Comparison of ENCODE assay signal across 20 cellular contexts in genomic region chr1:183946309-183946591, GRCh38.
DNase-seq lines count a peak whose midpoint lies in the region; ATAC-seq, FAIRE-seq and TF ChIP-seq lines count a peak whose summit lies in the region.
"Had no signal": no experiment of that assay in that cellular context is flagged by ENCODE, and none has a peak within 500 bp of the region (broad histone marks: within the 10 kb centered on the region; RNA-seq: fewer than 3 reads in every experiment).

No MANE protein-coding gene starts in this region.

- no peaks in the 10 kb centered on the region for H4K20me1 ChIP-seq in GM23338 (replicated peaks; ENCODE audit: insufficient read depth)
- no peaks in the 10 kb centered on the region for H4K20me1 ChIP-seq in neural progenitor cell (ENCODE audit: low read depth)

- no peak overlapping the region for H2AFZ ChIP-seq in GM23338
- no peak overlapping the region for H2AFZ ChIP-seq in neural progenitor cell (replicated peaks)

- H3K4me2 ChIP-seq in GM23338, result peak overlapping the region; percentile 25; the same call in 1 of the 2 replicates
- H3K4me2 ChIP-seq in neural progenitor cell, result peak overlapping the region; percentile 72

- no peak for FAIRE-seq in urothelium cell line (lab: Jason Lieb, UNC)
- FAIRE-seq: A204.1, G401.6, GM12891 had no signal

- TF ChIP-seq CTCF in GM23338 (conservative IDR thresholded peaks at IDR 0.05; ENCODE audit: low read depth in 2 of 2) (no peak), dorsolateral prefrontal cortex (IDR thresholded peaks at IDR 0.05 in 54 of 56, conservative IDR thresholded peaks at IDR 0.05 in 2 of 56; ENCODE audit: low read depth in 1 of 56, partially characterized antibody in 56 of 56) (no peak), neural progenitor cell (IDR thresholded peaks at IDR 0.05) (no peak)

- H3K9me3 Mint-ChIP-seq in GM23338 (no peaks in the 10 kb centered on the region), neural progenitor cell (peaks cover 27% of the 10 kb centered on the region)
- no peaks in the 10 kb centered on the region for H3K9me3 Mint-ChIP-seq in activated naive CD4-positive, alpha-beta T cell treated with anti-CD3 and anti-CD28 coated beads for 36 hours
- H3K9me3 Mint-ChIP-seq in activated CD4-positive, alpha-beta memory T cell treated with anti-CD3 and anti-CD28 coated beads, Interleukin-2, amount 10 ng/mL, durations not matched to agents 7 days and 5 days, result peaks cover 5% of the 10 kb centered on the region
- H3K9me3 Mint-ChIP-seq: HFFc6, IgD-negative memory B cell had no signal

- H3K36me3 Mint-ChIP-seq in GM23338 (ENCODE audit: low read depth), result no peaks in the 10 kb centered on the region
- H3K36me3 Mint-ChIP-seq in neural progenitor cell, result peaks cover 41% of the 10 kb centered on the region
- no peaks in the 10 kb centered on the region for H3K36me3 Mint-ChIP-seq in activated naive CD4-positive, alpha-beta T cell treated with anti-CD3 and anti-CD28 coated beads for 36 hours (ENCODE audit: low read depth)
- peaks cover 7% of the 10 kb centered on the region for H3K36me3 Mint-ChIP-seq in activated CD4-positive, alpha-beta memory T cell treated with anti-CD3 and anti-CD28 coated beads, Interleukin-2, amount 10 ng/mL, durations not matched to agents 7 days and 5 days (ENCODE audit: low read depth)
- H3K36me3 Mint-ChIP-seq: IgD-negative memory B cell had no signal

- H3K36me3 ChIP-seq in GM23338 (ENCODE audit: insufficient read depth) (no peaks in the 10 kb centered on the region), neural progenitor cell (peaks cover 7% of the 10 kb centered on the region)

- no peaks in the 10 kb centered on the region for H3K9me2 ChIP-seq in GM23338 (ENCODE audit: insufficient read depth)

- H3F3A ChIP-seq in GM23338 (replicated peaks; ENCODE audit: low read depth), result no peaks in the 10 kb centered on the region
- H3F3A ChIP-seq in neural progenitor cell (ENCODE audit: low read depth), result peaks cover 46% of the 10 kb centered on the region

- H3K79me2 ChIP-seq in GM23338 (replicated peaks; ENCODE audit: insufficient read depth), result no peaks in the 10 kb centered on the region
- H3K79me2 ChIP-seq in neural progenitor cell (ENCODE audit: low read depth), result no peaks in the 10 kb centered on the region

- intact Hi-C loops in dorsolateral prefrontal cortex (cut with DNase I) (no loop called here), left ventricle myocardium superior (cut with micrococcal nuclease) (no loop called here)
- intact Hi-C loops in activated naive CD4-positive, alpha-beta T cell treated with anti-CD3 and anti-CD28 coated beads for 36 hours (cut with micrococcal nuclease), result no loop called here

- POLR2A ChIA-PET in activated CD4-positive, alpha-beta memory T cell treated with anti-CD3 and anti-CD28 coated beads, Interleukin-2, amount 10 ng/mL, durations not matched to agents 7 days and 5 days (lab: Charles Lee), result interaction anchor here (0.7 kb wide), 2 partner anchors 9 to 310 kb away, joined by 3 read pairs; no protein-coding TSS in a partner anchor

- peaks cover 66% of the 10 kb centered on the region for H3K27me3 ChIP-seq in GM23338 (ENCODE audit: insufficient read depth)
- H3K27me3 ChIP-seq in dorsolateral prefrontal cortex, result no peaks in the 10 kb centered on the region
- no peaks in the 10 kb centered on the region for H3K27me3 ChIP-seq in neural progenitor cell

- H3K4me3 ChIP-seq in GM23338 (no peak overlapping the region), dorsolateral prefrontal cortex (no peak overlapping the region), neural progenitor cell (peak overlapping the region; percentile 34)

- H3K27ac Mint-ChIP-seq in GM23338 (no peak overlapping the region), neural progenitor cell (peak overlapping the region; percentile 99)
- H3K27ac Mint-ChIP-seq in activated naive CD4-positive, alpha-beta T cell treated with anti-CD3 and anti-CD28 coated beads for 36 hours, result no peak overlapping the region
- no peak overlapping the region for H3K27ac Mint-ChIP-seq in activated CD4-positive, alpha-beta memory T cell treated with anti-CD3 and anti-CD28 coated beads, Interleukin-2, amount 10 ng/mL, durations not matched to agents 7 days and 5 days
- H3K27ac Mint-ChIP-seq: B cell; CD4-positive, alpha-beta T cell; HFFc6; IgD-negative memory B cell had no signal

- H3K9ac ChIP-seq in neural progenitor cell, result no peak overlapping the region

- no peak for DNase-seq in GM23338 (ENCODE audit: low spot score)
- no peak for DNase-seq in dorsolateral prefrontal cortex
- no peak for DNase-seq in left ventricle myocardium superior
- no peak for DNase-seq in neural progenitor cell (ENCODE audit: low spot score)
- no peak for DNase-seq in activated naive CD4-positive, alpha-beta T cell treated with anti-CD3 and anti-CD28 coated beads for 36 hours
- no peak for DNase-seq in urothelium cell line (ENCODE audit: low spot score)
- DNase-seq in activated CD4-positive, alpha-beta memory T cell treated with anti-CD3 and anti-CD28 coated beads, Interleukin-2, amount 10 ng/mL, durations not matched to agents 7 days and 5 days, result no peak
- no peak for DNase-seq in DMS114 treated with DMSO at 0.1 percent for 48 hours (lab: John Stamatoyannopoulos, UW; ENCODE audit: unreplicated experiment)
- DNase-seq: C1 segment of cervical spinal cord; CD4-positive, alpha-beta T cell; DMS153; DMS79 treated with DMSO at 0.1 percent for 48 hours; EL; HCEC 1CT; HFFc6 had no signal

- H3K4me1 ChIP-seq in GM23338 (ENCODE audit: insufficient read depth) (peaks cover 15% of the 10 kb centered on the region; the same call in 1 of the 2 replicates), neural progenitor cell (peaks cover 50% of the 10 kb centered on the region)

- no peak overlapping the region for H3K4me3 Mint-ChIP-seq in GM23338
- no peak overlapping the region for H3K4me3 Mint-ChIP-seq in neural progenitor cell
- no peak overlapping the region for H3K4me3 Mint-ChIP-seq in activated naive CD4-positive, alpha-beta T cell treated with anti-CD3 and anti-CD28 coated beads for 36 hours
- no peak overlapping the region for H3K4me3 Mint-ChIP-seq in activated CD4-positive, alpha-beta memory T cell treated with anti-CD3 and anti-CD28 coated beads, Interleukin-2, amount 10 ng/mL, durations not matched to agents 7 days and 5 days
- H3K4me3 Mint-ChIP-seq: B cell; CD4-positive, alpha-beta T cell; HFFc6; IgD-negative memory B cell had no signal

- CTCF ChIA-PET in activated naive CD4-positive, alpha-beta T cell treated with anti-CD3 and anti-CD28 coated beads for 36 hours (lab: Charles Lee), result no interaction called here
- CTCF ChIA-PET in activated CD4-positive, alpha-beta memory T cell treated with anti-CD3 and anti-CD28 coated beads, Interleukin-2, amount 10 ng/mL, durations not matched to agents 7 days and 5 days (lab: Charles Lee), result no interaction called here

- H3K4me1 Mint-ChIP-seq in GM23338 (peaks cover 25% of the 10 kb centered on the region), neural progenitor cell (peaks cover 54% of the 10 kb centered on the region)
- no peaks in the 10 kb centered on the region for H3K4me1 Mint-ChIP-seq in activated naive CD4-positive, alpha-beta T cell treated with anti-CD3 and anti-CD28 coated beads for 36 hours (ENCODE audit: low read depth)
- H3K4me1 Mint-ChIP-seq in activated CD4-positive, alpha-beta memory T cell treated with anti-CD3 and anti-CD28 coated beads, Interleukin-2, amount 10 ng/mL, durations not matched to agents 7 days and 5 days, result no peaks in the 10 kb centered on the region

- H3K27ac ChIP-seq in GM23338 (ENCODE audit: low read depth), result no peak overlapping the region
- peak overlapping the region in 34 of 59 donors; percentile 20 to 100 (median 66) for H3K27ac ChIP-seq in dorsolateral prefrontal cortex
- H3K27ac ChIP-seq in neural progenitor cell, result peak overlapping the region; percentile 78

- ATAC-seq in GM23338, result no peak
- peak; percentile 71 for ATAC-seq in left ventricle myocardium superior

- peaks cover 35% of the 10 kb centered on the region for H3K27me3 Mint-ChIP-seq in GM23338 (ENCODE audit: insufficient read depth, low read depth, poor library complexity)
- peaks cover 2% of the 10 kb centered on the region for H3K27me3 Mint-ChIP-seq in neural progenitor cell (ENCODE audit: insufficient read depth, low read depth)
- no peaks in the 10 kb centered on the region for H3K27me3 Mint-ChIP-seq in activated naive CD4-positive, alpha-beta T cell treated with anti-CD3 and anti-CD28 coated beads for 36 hours (ENCODE audit: low read depth)
- peaks cover 5% of the 10 kb centered on the region for H3K27me3 Mint-ChIP-seq in activated CD4-positive, alpha-beta memory T cell treated with anti-CD3 and anti-CD28 coated beads, Interleukin-2, amount 10 ng/mL, durations not matched to agents 7 days and 5 days
- H3K27me3 Mint-ChIP-seq: CD4-positive, alpha-beta T cell had no signal

- H3K9me3 ChIP-seq in neural progenitor cell (ENCODE audit: low read depth), result no peaks in the 10 kb centered on the region

TF ChIP-seq in GM23338, 12 proteins besides CTCF, POLR2A, EP300 and RAD21 (continues in another document):
- TF ChIP-seq ZNF114 (CRISPR knock-in tag; IDR thresholded peaks at IDR 0.05), result no peak
